Comparison of ENCODE assay signal across 15 cellular contexts in the genomic region with DNA sequence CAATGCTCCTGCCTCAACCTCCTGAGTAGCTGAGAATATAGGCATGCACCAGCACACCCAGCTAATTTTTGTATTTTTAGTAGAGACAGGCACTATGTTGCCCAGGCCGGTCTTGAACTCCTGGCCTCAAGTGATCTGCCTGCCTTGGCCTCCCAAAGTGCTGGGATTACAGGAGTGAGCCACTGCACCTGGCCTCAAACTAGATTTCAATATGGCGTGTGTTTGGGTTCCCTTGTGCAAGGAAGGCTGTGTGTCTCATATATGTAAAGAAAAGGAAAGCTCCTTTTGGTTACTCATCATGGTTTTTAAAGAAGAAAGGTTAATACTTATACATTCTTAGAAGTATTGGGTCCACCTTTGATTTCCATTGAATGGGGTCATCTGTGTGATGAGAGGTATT.
DNase-seq lines count a peak whose midpoint lies in the region; ATAC-seq, FAIRE-seq and TF ChIP-seq lines count a peak whose summit lies in the region.
"Had no signal": no experiment of that assay in that cellular context is flagged by ENCODE, and none has a peak within 500 bp of the region (broad histone marks: within the 10 kb centered on the region; RNA-seq: fewer than 3 reads in every experiment).

No MANE protein-coding gene starts in this region.

- H2BK20ac ChIP-seq in H9 (ENCODE audit: low read depth, low read length, poor library complexity, severe bottlenecking), result no peak overlapping the region

- H3K9ac ChIP-seq in GM12878 (ENCODE audit: control insufficient read depth, insufficient read depth, low read length) (peak overlapping the region; percentile 79), H9 (ENCODE audit: extremely low read depth, insufficient read length, low read length) (no peak overlapping the region)

- H3K4me2 ChIP-seq in OCI-LY7 (ENCODE audit: low read length) (peak overlapping the region; percentile 66), GM12878 (ENCODE audit: control insufficient read depth, insufficient read depth) (peak overlapping the region; percentile 69), H9 (ENCODE audit: insufficient read depth, insufficient read length, low read length) (no peak overlapping the region)

- peak; percentile 30 for DNase-seq in stimulated activated CD4-positive, alpha-beta T cell treated with anti-CD3 and anti-CD28 coated beads, Interleukin-1b, Interleukin-23, amount 100 ng/mL, for 48 hours
- no peak for DNase-seq in stimulated activated CD4-positive, alpha-beta T cell treated with anti-CD3 and anti-CD28 coated beads, Interleukin-15, amount 100 ng/mL, for 24 hours
- DNase-seq in OCI-LY7 (ENCODE audit: low spot score) (no peak), GM12878 (ENCODE audit: low read depth, low spot score) (no peak), H9 (no peak)
- no peak for DNase-seq in stimulated activated naive CD8-positive, alpha-beta T cell treated with anti-CD3 and anti-CD28 coated beads, Interleukin-15, amount 100 ng/mL, for 72 hours
- DNase-seq: aorta, Calu3, caudate nucleus, heart right ventricle, NCI-H2171 treated with DMSO at 0.1 percent for 48 hours, NCI-H526 treated with DMSO at 0.1 percent for 48 hours, small intestine had no signal

- H3K4me3 Mint-ChIP-seq in stimulated activated naive CD8-positive, alpha-beta T cell treated with anti-CD3 and anti-CD28 coated beads, Interleukin-15, amount 100 ng/mL, for 72 hours, result peak overlapping the region; percentile 76 to 79
- no peak overlapping the region for H3K4me3 Mint-ChIP-seq in H9

- 21% methylated on average over 2 of the region's 2 CpGs for WGBS in GM12878 (ENCODE audit: insufficient coverage, insufficient replicate concordance, low lambda C conversion rate, missing lambda C conversion rate)
- no CpG with 5 or more reads among the region's 2 CpGs for WGBS in H9 (ENCODE audit: extremely low coverage, insufficient read length, low lambda C conversion rate)

- peak overlapping the region in 1 of 2 donors; percentile 85 for H3K27ac Mint-ChIP-seq in stimulated activated naive CD8-positive, alpha-beta T cell treated with anti-CD3 and anti-CD28 coated beads, Interleukin-15, amount 100 ng/mL, for 72 hours
- H3K27ac Mint-ChIP-seq in H9, result no peak overlapping the region

- H3K9me2 ChIP-seq in OCI-LY7 (ENCODE audit: insufficient read depth, low read length), result no peaks in the 10 kb centered on the region

- no peak overlapping the region for H4K8ac ChIP-seq in H9 (replicated peaks; ENCODE audit: insufficient read length, low read depth, low read length)

- peaks cover 13% of the 10 kb centered on the region for H3K36me3 ChIP-seq in OCI-LY7 (ENCODE audit: insufficient read depth, low read length)
- H3K36me3 ChIP-seq in GM12878 (ENCODE audit: control insufficient read depth in 2 of 2, insufficient read depth in 2 of 2, low read length in 1 of 2), result peaks cover 13% of the 10 kb centered on the region in 2 experiments

- H3K4me3 ChIP-seq in OCI-LY7 (ENCODE audit: low read depth, low read length, poor library complexity, severe bottlenecking) (no peak overlapping the region), GM12878 (peak overlapping the region; percentile 30; the same call in 1 of the 2 replicates)
- H3K4me3 ChIP-seq: heart right ventricle had no signal

- no peak for TF ChIP-seq EP300 in GM12878 (IDR thresholded peaks at IDR 0.05; ENCODE audit: borderline replicate concordance in 1 of 2, control insufficient read depth in 1 of 2, low read depth in 2 of 2, low read length in 2 of 2)

- H3K36me3 Mint-ChIP-seq in H9 (ENCODE audit: insufficient read depth in 1 of 3, low read depth in 3 of 3), result peaks cover 0 to 5% (median 0%) of the 10 kb centered on the region in 3 experiments; a peak in 2 of 7 replicates

- H3K27me3 ChIP-seq in GM12878 (replicated peaks in 1 of 2; ENCODE audit: control insufficient read depth in 2 of 2, insufficient read depth in 2 of 2, low read length in 1 of 2) (no peaks in the 10 kb centered on the region), H9 (ENCODE audit: insufficient read depth, low read length) (no peaks in the 10 kb centered on the region)

- TF ChIP-seq CTCF in OCI-LY7 (conservative IDR thresholded peaks at IDR 0.05; ENCODE audit: low read length) (no peak), GM12878 (IDR thresholded peaks at IDR 0.05 in 2 of 3, conservative IDR thresholded peaks at IDR 0.05 in 1 of 3; ENCODE audit: control insufficient read depth in 2 of 3, extremely low read depth in 1 of 3, insufficient read depth in 1 of 3, low read depth in 3 of 3, low read length in 3 of 3) (no peak), H9 (conservative IDR thresholded peaks at IDR 0.05) (no peak)

- no peak overlapping the region for H4K91ac ChIP-seq in H9 (ENCODE audit: insufficient read length, low read depth, low read length)

- no peak for FAIRE-seq in GM12878 (lab: Jason Lieb, UNC)
- FAIRE-seq: small intestine had no signal

- H2AK5ac ChIP-seq in H9 (ENCODE audit: insufficient read length, low read length), result no peak overlapping the region

- H3K18ac ChIP-seq in H9 (ENCODE audit: insufficient read length, low read depth, low read length), result no peak overlapping the region

- RAD21 ChIA-PET in GM12878 (lab: Charles Lee; ENCODE audit: unreplicated experiment), result interaction anchor here (0.5 to 6.7 kb wide), 17 partner anchors 10 to 73 kb away, joined by 3 to 93 read pairs (median 4); partner anchors contain the start of gene ANKRD33B

- POLR2A ChIA-PET in OCI-LY7 (lab: Charles Lee) (interaction anchor here (0.6 to 2.1 kb wide), 7 partner anchors 11 to 197 kb away, joined by 3 to 11 read pairs (median 3); no protein-coding TSS in a partner anchor), GM12878 (lab: Charles Lee) (interaction anchor here (0.6 to 4.9 kb wide), 17 partner anchors 9 to 281 kb away, joined by 3 to 39 read pairs (median 5); partner anchors contain the start of genes DAP and MARCHF6)

- H2BK5ac ChIP-seq in H9 (ENCODE audit: insufficient read length, low read length), result no peak overlapping the region

- H4K5ac ChIP-seq in H9 (ENCODE audit: insufficient read length, low read depth, low read length), result no peak overlapping the region

- CTCF ChIA-PET in OCI-LY7 (lab: Charles Lee; ENCODE audit: unreplicated experiment), result no interaction called here
- CTCF ChIA-PET in GM12878 (lab: Yijun Ruan, JAX), result interaction anchor here (0.8 to 5.2 kb wide), 12 partner anchors 14 to 268 kb away, joined by 3 to 34 read pairs (median 5); no protein-coding TSS in a partner anchor

- peaks cover 12 to 15% of the 10 kb centered on the region in 2 donors for H3K9me3 Mint-ChIP-seq in stimulated activated naive CD8-positive, alpha-beta T cell treated with anti-CD3 and anti-CD28 coated beads, Interleukin-15, amount 100 ng/mL, for 72 hours
- H3K9me3 Mint-ChIP-seq in H9, result peaks cover 3 to 5% of the 10 kb centered on the region in 2 experiments; a peak in 3 of 5 replicates

- no peak overlapping the region for H3K4ac ChIP-seq in H9 (ENCODE audit: low read depth, low read length)

- no peak overlapping the region for H2BK120ac ChIP-seq in H9 (ENCODE audit: low read depth, low read length, poor library complexity, severe bottlenecking)

- TF ChIP-seq POLR2A in GM12878 (IDR thresholded peaks at IDR 0.05; ENCODE audit: low read depth, low read length), result no peak

- no peak overlapping the region for H2BK15ac ChIP-seq in H9 (ENCODE audit: low read depth, low read length)

- H3K56ac ChIP-seq in H9 (ENCODE audit: insufficient read length, low read depth, low read length), result no peak overlapping the region

- H3K79me1 ChIP-seq in H9 (ENCODE audit: insufficient read depth, low read depth, low read length, poor library complexity, severe bottlenecking), result no peaks in the 10 kb centered on the region

- H3K14ac ChIP-seq in H9 (ENCODE audit: insufficient read depth, low read length), result no peak overlapping the region

- H3K4me1 Mint-ChIP-seq in stimulated activated naive CD8-positive, alpha-beta T cell treated with anti-CD3 and anti-CD28 coated beads, Interleukin-15, amount 100 ng/mL, for 72 hours, result peaks cover 75% of the 10 kb centered on the region
- peaks cover 60 to 61% of the 10 kb centered on the region in 2 experiments for H3K4me1 Mint-ChIP-seq in H9

- SMC1A ChIA-PET in GM12878 (lab: Charles Lee; ENCODE audit: uncharacterized antibody, unreplicated experiment), result interaction anchor here (0.6 to 6.5 kb wide), 14 partner anchors 8 to 182 kb away, joined by 3 to 90 read pairs (median 6); no protein-coding TSS in a partner anchor

- H3K23ac ChIP-seq in H9 (ENCODE audit: insufficient read length, low read depth, low read length), result no peak overlapping the region

- in situ Hi-C loops in GM12878 (cut with MboI), result no loop called here

- H3K79me2 ChIP-seq in OCI-LY7 (ENCODE audit: insufficient read depth, low read depth, low read length) (no peaks in the 10 kb centered on the region; the same call in 1 of the 2 replicates), GM12878 (ENCODE audit: control insufficient read depth, insufficient read depth, low read length) (peaks cover 69% of the 10 kb centered on the region), H9 (ENCODE audit: insufficient read depth, low read length) (peaks cover 3% of the 10 kb centered on the region; the same call in 1 of the 2 replicates)

- H3K9me3 ChIP-seq in OCI-LY7 (ENCODE audit: low read length) (peaks cover 7% of the 10 kb centered on the region; the same call in 1 of the 2 replicates), GM12878 (replicated peaks; ENCODE audit: control insufficient read depth, insufficient read depth, low read length) (peaks cover 11% of the 10 kb centered on the region), H9 (ENCODE audit: control insufficient read depth, low read depth, low read length) (no peaks in the 10 kb centered on the region)
- H3K9me3 ChIP-seq: heart right ventricle had no signal

- peaks cover 8% of the 10 kb centered on the region for H3K27me3 Mint-ChIP-seq in stimulated activated naive CD8-positive, alpha-beta T cell treated with anti-CD3 and anti-CD28 coated beads, Interleukin-15, amount 100 ng/mL, for 72 hours
- H3K27me3 Mint-ChIP-seq in H9 (ENCODE audit: low read depth), result peaks cover 13% of the 10 kb centered on the region

- ATAC-seq in GM12878, result no peak
- ATAC-seq in stimulated activated naive CD8-positive, alpha-beta T cell treated with anti-CD3 and anti-CD28 coated beads, Interleukin-15, amount 100 ng/mL, for 72 hours, result no peak
- ATAC-seq in HG03196 (IDR thresholded peaks at IDR 0.05; ENCODE audit: unreplicated experiment), result no peak
- no peak for ATAC-seq in HG03460 (IDR thresholded peaks at IDR 0.05; ENCODE audit: unreplicated experiment)

- H3K4me1 ChIP-seq in OCI-LY7 (ENCODE audit: insufficient read depth, low read length, poor library complexity, severe bottlenecking) (peaks cover 53% of the 10 kb centered on the region), GM12878 (ENCODE audit: control insufficient read depth, insufficient read depth, low read length) (peaks cover 67% of the 10 kb centered on the region), H9 (ENCODE audit: insufficient read depth, low read length) (peaks cover 19% of the 10 kb centered on the region; the same call in 1 of the 2 replicates)

- peaks cover 5% of the 10 kb centered on the region for H3K23me2 ChIP-seq in H9 (ENCODE audit: insufficient read length, low read depth, low read length, poor library complexity, severe bottlenecking)

- TF ChIP-seq RAD21 in GM12878 (IDR thresholded peaks at IDR 0.05; ENCODE audit: insufficient read depth, low read depth, low read length), result no peak

- intact Hi-C loops in OCI-LY7 (cut with micrococcal nuclease; ENCODE audit: unreplicated experiment), result no loop called here
- intact Hi-C loops in GM12878 (cut with micrococcal nuclease; ENCODE audit: unreplicated experiment), result loop anchor here (5.0 kb wide), 2 partner anchors 277 to 352 kb away; no protein-coding TSS in a partner anchor

- H2AFZ ChIP-seq in OCI-LY7 (ENCODE audit: low read length), result no peak overlapping the region
- no peak overlapping the region for H2AFZ ChIP-seq in GM12878 (ENCODE audit: control insufficient read depth, low read depth, low read length)
- H2AFZ ChIP-seq in H9 (ENCODE audit: low read length), result no peak overlapping the region

- BruUV-seq in OCI-LY7 (replicated peaks; lab: Mats Ljungman, UMichigan) (no TSS peak), GM12878 (replicated peaks; lab: Mats Ljungman, UMichigan) (no TSS peak)

- H3K27ac ChIP-seq in OCI-LY7 (ENCODE audit: low read depth, low read length, poor library complexity, severe bottlenecking) (no peak overlapping the region), GM12878 (ENCODE audit: control insufficient read depth, insufficient read depth) (peak overlapping the region; percentile 93), H9 (ENCODE audit: insufficient read length, low read depth, low read length) (no peak overlapping the region)

- no peaks in the 10 kb centered on the region for H4K20me1 ChIP-seq in OCI-LY7 (ENCODE audit: insufficient read depth, low read length)
- H4K20me1 ChIP-seq in GM12878 (ENCODE audit: control insufficient read depth, insufficient read depth), result no peaks in the 10 kb centered on the region
- H4K20me1 ChIP-seq in H9 (ENCODE audit: control insufficient read depth, insufficient read depth, insufficient read length), result no peaks in the 10 kb centered on the region

- H3T11ph ChIP-seq in H9 (ENCODE audit: low read length), result no peak overlapping the region

- no peak overlapping the region for H2BK12ac ChIP-seq in H9 (ENCODE audit: insufficient read length, low read depth, low read length)

Comparison
In these comparisons a context has a peak if more than half of its experiments do, and no peak if none do; other contexts are left out.
1. H3K4me3 Mint-ChIP-seq: peak in stimulated activated naive CD8-positive, alpha-beta T cell treated with anti-CD3 and anti-CD28 coated beads, Interleukin-15, amount 100 ng/mL, for 72 hours (2 of 2); none in H9 (0 of 2).